7 cellular contexts compared by ENCODE assay signal in genomic region chr21:34129039-34129891, GRCh38.
DNase-seq lines count a peak whose midpoint lies in the region; ATAC-seq and TF ChIP-seq lines count a peak whose summit lies in the region.

No MANE protein-coding gene starts in this region.

- DNase-seq in T-helper 2 cell (peak in 4 of 5 experiments; percentile 13 to 94 (median 28)), astrocyte of the spinal cord (ENCODE audit: low read depth, low spot score) (peak; percentile 91), iPS DF 19.7 (ENCODE audit: low read depth, low spot score) (peak; percentile 30)

- H3K9ac ChIP-seq in HUES48 (ENCODE audit: low read depth, low read length), result no peak overlapping the region

- peak; percentile 70 for TF ChIP-seq CTCF in astrocyte of the spinal cord (IDR thresholded peaks at IDR 0.05; ENCODE audit: low read depth, low read length)

- H3K4me1 ChIP-seq in HUES48 (ENCODE audit: control insufficient read depth, insufficient read depth, low read length), result peaks cover 47% of the 10 kb centered on the region

- no peaks in the 10 kb centered on the region for H3K27me3 ChIP-seq in HUES48 (ENCODE audit: control insufficient read depth, insufficient read depth, low read length)

- no peaks in the 10 kb centered on the region for H3K9me3 ChIP-seq in HUES48 (ENCODE audit: control insufficient read depth, insufficient read depth, low read length)

- H3K27ac ChIP-seq in HUES48 (ENCODE audit: low read depth, low read length), result peak overlapping the region; percentile 16
- H3K27ac ChIP-seq in skin epidermis, result peak overlapping the region in 17 of 21 experiments; percentile 1 to 76 (median 52)

- no peak overlapping the region for H3K4me3 ChIP-seq in HUES48 (ENCODE audit: low read depth, low read length)
- peak overlapping the region; percentile 1 for H3K4me3 ChIP-seq in astrocyte of the spinal cord (ENCODE audit: low read depth, low read length)
- H3K4me3 ChIP-seq in skin epidermis, result no peak overlapping the region

- in situ Hi-C loops in astrocyte of the spinal cord (cut with HindIII; ENCODE audit: low sequenced_read_pairs), result no loop called here

- ATAC-seq in GM18873 (IDR thresholded peaks at IDR 0.05; ENCODE audit: low FRiP score, unreplicated experiment) (no peak), GM18519 (IDR thresholded peaks at IDR 0.05; ENCODE audit: low FRiP score, unreplicated experiment) (no peak)

- peaks cover 23% of the 10 kb centered on the region for H3K36me3 ChIP-seq in HUES48 (ENCODE audit: control insufficient read depth, insufficient read depth, low read length)

Comparison
In these comparisons a context has a peak if more than half of its experiments do, and no peak if none do; other contexts are left out.
1. DNase-seq: peak in every context shown above with its lines; median percentile 91 in astrocyte of the spinal cord; 30 in iPS DF 19.7; 28 in T-helper 2 cell.